2 cellular contexts compared by ENCODE assay signal in genomic region chr1:118826669-118827068, GRCh38.
TF ChIP-seq lines count a peak whose summit lies in the region.

No MANE protein-coding gene starts in this region.

TF ChIP-seq in K562, 482 proteins besides CTCF, POLR2A, EP300 and RAD21:
- peak; percentile 54; the same call in 1 of the 2 replicates for TF ChIP-seq ATF3 (IDR thresholded peaks at IDR 0.05)
- TF ChIP-seq ATF3 (CRISPR knock-in tag; conservative IDR thresholded peaks at IDR 0.05), result no peak
- no peak for TF ChIP-seq TEAD4 (IDR thresholded peaks at IDR 0.05; ENCODE audit: low read length)
- TF ChIP-seq TEAD4 (CRISPR knock-in tag; IDR thresholded peaks at IDR 0.05; ENCODE audit: borderline replicate concordance), result no peak
- TF ChIP-seq CEBPG (CRISPR knock-in tag; IDR thresholded peaks at IDR 0.05), result no peak
- peak; percentile 53 to 74 for TF ChIP-seq CEBPG (tag; conservative IDR thresholded peaks at IDR 0.05 in 1 of 2, IDR thresholded peaks at IDR 0.05 in 1 of 2)

TF ChIP-seq in HepG2, 621 proteins besides CTCF, POLR2A, EP300 and RAD21:
- TF ChIP-seq HMGXB4 (CRISPR knock-in tag; IDR thresholded peaks at IDR 0.05; ENCODE audit: borderline replicate concordance in 1 of 2, low read depth in 1 of 2) (no peak), GZF1 (CRISPR knock-in tag; IDR thresholded peaks at IDR 0.05) (no peak), STAG1 (CRISPR knock-in tag; IDR thresholded peaks at IDR 0.05) (peak; percentile 42), CEBPB (IDR thresholded peaks at IDR 0.05; ENCODE audit: borderline replicate concordance, low read depth, low read length) (peak; percentile 51; the same call in 1 of the 2 replicates), FOXP1 (IDR thresholded peaks at IDR 0.05) (no peak), FOXP1 (CRISPR knock-in tag; IDR thresholded peaks at IDR 0.05) (peak; percentile 30; the same call in 1 of the 2 replicates), SMC3 (IDR thresholded peaks at IDR 0.05; ENCODE audit: low read length) (peak; percentile 17; the same call in 1 of the 2 replicates)
TF ChIP-seq in HepG2: peak in this region for 4.
